1 cellular context compared by ENCODE assay signal in the genomic region with DNA sequence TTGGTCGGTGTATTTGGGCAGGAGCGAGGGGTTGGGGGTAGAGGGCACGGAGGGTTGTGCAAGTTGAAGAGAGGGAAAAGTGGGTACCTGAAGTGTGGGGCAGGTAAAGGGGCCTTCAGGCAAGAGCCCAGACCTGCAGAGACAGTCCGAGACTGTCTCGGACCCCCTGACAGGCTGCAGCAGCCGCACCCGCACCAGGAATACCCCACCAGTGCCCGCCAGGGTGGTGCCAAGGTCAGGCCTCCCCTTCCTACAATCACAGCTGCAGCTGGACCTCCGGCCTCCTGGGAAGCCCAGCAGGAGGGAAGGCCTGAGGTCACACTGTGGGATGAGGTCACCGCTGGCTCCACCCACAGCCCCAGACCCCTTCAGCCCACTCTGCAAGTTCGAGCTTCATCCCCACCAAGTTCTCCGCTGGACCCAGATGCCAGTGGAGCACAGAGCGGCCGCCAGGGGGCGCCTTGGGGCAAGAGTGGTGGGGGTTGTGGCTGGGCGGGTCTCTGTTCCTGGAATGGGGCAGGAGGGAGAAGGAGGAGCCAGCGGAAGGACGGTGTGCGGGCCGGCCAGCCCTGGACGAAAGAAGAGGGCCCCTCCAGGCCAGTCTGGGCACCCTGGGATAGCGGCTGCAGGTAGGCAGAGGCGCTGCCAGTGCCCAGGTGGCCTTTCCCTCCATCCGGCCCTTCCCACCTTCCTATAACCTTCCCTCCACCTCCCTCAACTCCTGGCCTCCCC.
TF ChIP-seq lines count a peak whose summit lies in the region.

A gene (plus strand): TSS at position 539 of the 732 bp plus-strand sequence. CDS start 452 bp downstream, outside the sequence.

TF ChIP-seq in GM12878, 131 proteins besides CTCF, POLR2A, EP300 and RAD21 (continued from another document and continues in another):
- TF ChIP-seq, protein P1, sequence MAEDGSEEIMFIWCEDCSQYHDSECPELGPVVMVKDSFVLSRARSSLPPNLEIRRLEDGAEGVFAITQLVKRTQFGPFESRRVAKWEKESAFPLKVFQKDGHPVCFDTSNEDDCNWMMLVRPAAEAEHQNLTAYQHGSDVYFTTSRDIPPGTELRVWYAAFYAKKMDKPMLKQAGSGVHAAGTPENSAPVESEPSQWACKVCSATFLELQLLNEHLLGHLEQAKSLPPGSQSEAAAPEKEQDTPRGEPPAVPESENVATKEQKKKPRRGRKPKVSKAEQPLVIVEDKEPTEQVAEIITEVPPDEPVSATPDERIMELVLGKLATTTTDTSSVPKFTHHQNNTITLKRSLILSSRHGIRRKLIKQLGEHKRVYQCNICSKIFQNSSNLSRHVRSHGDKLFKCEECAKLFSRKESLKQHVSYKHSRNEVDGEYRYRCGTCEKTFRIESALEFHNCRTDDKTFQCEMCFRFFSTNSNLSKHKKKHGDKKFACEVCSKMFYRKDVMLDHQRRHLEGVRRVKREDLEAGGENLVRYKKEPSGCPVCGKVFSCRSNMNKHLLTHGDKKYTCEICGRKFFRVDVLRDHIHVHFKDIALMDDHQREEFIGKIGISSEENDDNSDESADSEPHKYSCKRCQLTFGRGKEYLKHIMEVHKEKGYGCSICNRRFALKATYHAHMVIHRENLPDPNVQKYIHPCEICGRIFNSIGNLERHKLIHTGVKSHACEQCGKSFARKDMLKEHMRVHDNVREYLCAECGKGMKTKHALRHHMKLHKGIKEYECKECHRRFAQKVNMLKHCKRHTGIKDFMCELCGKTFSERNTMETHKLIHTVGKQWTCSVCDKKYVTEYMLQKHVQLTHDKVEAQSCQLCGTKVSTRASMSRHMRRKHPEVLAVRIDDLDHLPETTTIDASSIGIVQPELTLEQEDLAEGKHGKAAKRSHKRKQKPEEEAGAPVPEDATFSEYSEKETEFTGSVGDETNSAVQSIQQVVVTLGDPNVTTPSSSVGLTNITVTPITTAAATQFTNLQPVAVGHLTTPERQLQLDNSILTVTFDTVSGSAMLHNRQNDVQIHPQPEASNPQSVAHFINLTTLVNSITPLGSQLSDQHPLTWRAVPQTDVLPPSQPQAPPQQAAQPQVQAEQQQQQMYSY (CRISPR knock-in tag; IDR thresholded peaks at IDR 0.05): no peak
- TF ChIP-seq ETV6 (conservative IDR thresholded peaks at IDR 0.05 in 1 of 2, IDR thresholded peaks at IDR 0.05 in 1 of 2; ENCODE audit: borderline replicate concordance in 1 of 2, low read depth in 1 of 2): no peak
- TF ChIP-seq, protein P2, sequence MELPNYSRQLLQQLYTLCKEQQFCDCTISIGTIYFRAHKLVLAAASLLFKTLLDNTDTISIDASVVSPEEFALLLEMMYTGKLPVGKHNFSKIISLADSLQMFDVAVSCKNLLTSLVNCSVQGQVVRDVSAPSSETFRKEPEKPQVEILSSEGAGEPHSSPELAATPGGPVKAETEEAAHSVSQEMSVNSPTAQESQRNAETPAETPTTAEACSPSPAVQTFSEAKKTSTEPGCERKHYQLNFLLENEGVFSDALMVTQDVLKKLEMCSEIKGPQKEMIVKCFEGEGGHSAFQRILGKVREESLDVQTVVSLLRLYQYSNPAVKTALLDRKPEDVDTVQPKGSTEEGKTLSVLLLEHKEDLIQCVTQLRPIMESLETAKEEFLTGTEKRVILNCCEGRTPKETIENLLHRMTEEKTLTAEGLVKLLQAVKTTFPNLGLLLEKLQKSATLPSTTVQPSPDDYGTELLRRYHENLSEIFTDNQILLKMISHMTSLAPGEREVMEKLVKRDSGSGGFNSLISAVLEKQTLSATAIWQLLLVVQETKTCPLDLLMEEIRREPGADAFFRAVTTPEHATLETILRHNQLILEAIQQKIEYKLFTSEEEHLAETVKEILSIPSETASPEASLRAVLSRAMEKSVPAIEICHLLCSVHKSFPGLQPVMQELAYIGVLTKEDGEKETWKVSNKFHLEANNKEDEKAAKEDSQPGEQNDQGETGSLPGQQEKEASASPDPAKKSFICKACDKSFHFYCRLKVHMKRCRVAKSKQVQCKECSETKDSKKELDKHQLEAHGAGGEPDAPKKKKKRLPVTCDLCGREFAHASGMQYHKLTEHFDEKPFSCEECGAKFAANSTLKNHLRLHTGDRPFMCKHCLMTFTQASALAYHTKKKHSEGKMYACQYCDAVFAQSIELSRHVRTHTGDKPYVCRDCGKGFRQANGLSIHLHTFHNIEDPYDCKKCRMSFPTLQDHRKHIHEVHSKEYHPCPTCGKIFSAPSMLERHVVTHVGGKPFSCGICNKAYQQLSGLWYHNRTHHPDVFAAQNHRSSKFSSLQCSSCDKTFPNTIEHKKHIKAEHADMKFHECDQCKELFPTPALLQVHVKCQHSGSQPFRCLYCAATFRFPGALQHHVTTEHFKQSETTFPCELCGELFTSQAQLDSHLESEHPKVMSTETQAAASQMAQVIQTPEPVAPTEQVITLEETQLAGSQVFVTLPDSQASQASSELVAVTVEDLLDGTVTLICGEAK (IDR thresholded peaks at IDR 0.05; ENCODE audit: borderline replicate concordance): no peak
- no peak for TF ChIP-seq JUND (IDR thresholded peaks at IDR 0.05; ENCODE audit: low read depth, low read length)
- TF ChIP-seq MEF2B (IDR thresholded peaks at IDR 0.05; ENCODE audit: partially characterized antibody, poor library complexity, severe bottlenecking): no peak
- TF ChIP-seq YY1 (IDR thresholded peaks at IDR 0.05; ENCODE audit: low read depth, low read length): peak; percentile 76; the same call in 1 of the 2 replicates
- TF ChIP-seq, protein P3, sequence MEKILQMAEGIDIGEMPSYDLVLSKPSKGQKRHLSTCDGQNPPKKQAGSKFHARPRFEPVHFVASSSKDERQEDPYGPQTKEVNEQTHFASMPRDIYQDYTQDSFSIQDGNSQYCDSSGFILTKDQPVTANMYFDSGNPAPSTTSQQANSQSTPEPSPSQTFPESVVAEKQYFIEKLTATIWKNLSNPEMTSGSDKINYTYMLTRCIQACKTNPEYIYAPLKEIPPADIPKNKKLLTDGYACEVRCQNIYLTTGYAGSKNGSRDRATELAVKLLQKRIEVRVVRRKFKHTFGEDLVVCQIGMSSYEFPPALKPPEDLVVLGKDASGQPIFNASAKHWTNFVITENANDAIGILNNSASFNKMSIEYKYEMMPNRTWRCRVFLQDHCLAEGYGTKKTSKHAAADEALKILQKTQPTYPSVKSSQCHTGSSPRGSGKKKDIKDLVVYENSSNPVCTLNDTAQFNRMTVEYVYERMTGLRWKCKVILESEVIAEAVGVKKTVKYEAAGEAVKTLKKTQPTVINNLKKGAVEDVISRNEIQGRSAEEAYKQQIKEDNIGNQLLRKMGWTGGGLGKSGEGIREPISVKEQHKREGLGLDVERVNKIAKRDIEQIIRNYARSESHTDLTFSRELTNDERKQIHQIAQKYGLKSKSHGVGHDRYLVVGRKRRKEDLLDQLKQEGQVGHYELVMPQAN (conservative IDR thresholded peaks at IDR 0.05): 0 out of 2 replicates have a peak, but pooled peaks have one; percentile 25
- TF ChIP-seq TCF7 (IDR thresholded peaks at IDR 0.05; ENCODE audit: borderline replicate concordance): no peak
- TF ChIP-seq KAT2A (conservative IDR thresholded peaks at IDR 0.05; ENCODE audit: control insufficient read depth, low read depth, low read length): no peak
- no peak for TF ChIP-seq YBX1 (IDR thresholded peaks at IDR 0.05)
- TF ChIP-seq SIN3A (IDR thresholded peaks at IDR 0.05; ENCODE audit: low read depth, low read length): no peak
- no peak for TF ChIP-seq ASH2L (IDR thresholded peaks at IDR 0.05; ENCODE audit: borderline replicate concordance, low read depth)
- no peak for TF ChIP-seq MTA2 (IDR thresholded peaks at IDR 0.05; ENCODE audit: low read depth)
- TF ChIP-seq, protein P4, sequence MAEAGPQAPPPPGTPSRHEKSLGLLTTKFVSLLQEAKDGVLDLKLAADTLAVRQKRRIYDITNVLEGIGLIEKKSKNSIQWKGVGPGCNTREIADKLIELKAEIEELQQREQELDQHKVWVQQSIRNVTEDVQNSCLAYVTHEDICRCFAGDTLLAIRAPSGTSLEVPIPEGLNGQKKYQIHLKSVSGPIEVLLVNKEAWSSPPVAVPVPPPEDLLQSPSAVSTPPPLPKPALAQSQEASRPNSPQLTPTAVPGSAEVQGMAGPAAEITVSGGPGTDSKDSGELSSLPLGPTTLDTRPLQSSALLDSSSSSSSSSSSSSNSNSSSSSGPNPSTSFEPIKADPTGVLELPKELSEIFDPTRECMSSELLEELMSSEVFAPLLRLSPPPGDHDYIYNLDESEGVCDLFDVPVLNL (IDR thresholded peaks at IDR 0.05; ENCODE audit: low read depth, low read length): no peak
- TF ChIP-seq FOXK2 (IDR thresholded peaks at IDR 0.05): no peak
- TF ChIP-seq BMI1 (IDR thresholded peaks at IDR 0.05; ENCODE audit: borderline replicate concordance): no peak
- 0 out of 2 replicates have a peak, but pooled peaks have one; percentile 42 for TF ChIP-seq EED (IDR thresholded peaks at IDR 0.05; ENCODE audit: low read depth)
- TF ChIP-seq SUZ12 (IDR thresholded peaks at IDR 0.05; ENCODE audit: unreplicated experiment): no peak
- no peak for TF ChIP-seq TAF1 (IDR thresholded peaks at IDR 0.05; ENCODE audit: borderline replicate concordance, low read depth, low read length)
- TF ChIP-seq BHLHE40 (IDR thresholded peaks at IDR 0.05; ENCODE audit: borderline replicate concordance in 1 of 2, low read depth in 2 of 2, low read length in 1 of 2): no peak; a peak in 1 of 4 replicates
- no peak for TF ChIP-seq ZNF622 (IDR thresholded peaks at IDR 0.05)
- TF ChIP-seq CHD2 (IDR thresholded peaks at IDR 0.05; ENCODE audit: borderline replicate concordance, low read depth, low read length): no peak
- TF ChIP-seq EGR1 (IDR thresholded peaks at IDR 0.05; ENCODE audit: borderline replicate concordance in 1 of 2, low read depth in 2 of 2, low read length in 2 of 2): no peak
- TF ChIP-seq STAT3 (IDR thresholded peaks at IDR 0.05; ENCODE audit: low read depth, low read length): no peak
- TF ChIP-seq HDAC6 (IDR thresholded peaks at IDR 0.05; ENCODE audit: unreplicated experiment): no peak
- TF ChIP-seq, protein P5, sequence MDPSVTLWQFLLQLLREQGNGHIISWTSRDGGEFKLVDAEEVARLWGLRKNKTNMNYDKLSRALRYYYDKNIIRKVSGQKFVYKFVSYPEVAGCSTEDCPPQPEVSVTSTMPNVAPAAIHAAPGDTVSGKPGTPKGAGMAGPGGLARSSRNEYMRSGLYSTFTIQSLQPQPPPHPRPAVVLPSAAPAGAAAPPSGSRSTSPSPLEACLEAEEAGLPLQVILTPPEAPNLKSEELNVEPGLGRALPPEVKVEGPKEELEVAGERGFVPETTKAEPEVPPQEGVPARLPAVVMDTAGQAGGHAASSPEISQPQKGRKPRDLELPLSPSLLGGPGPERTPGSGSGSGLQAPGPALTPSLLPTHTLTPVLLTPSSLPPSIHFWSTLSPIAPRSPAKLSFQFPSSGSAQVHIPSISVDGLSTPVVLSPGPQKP (IDR thresholded peaks at IDR 0.05; ENCODE audit: low read depth, low read length): no peak
- no peak for TF ChIP-seq SRF (IDR thresholded peaks at IDR 0.05; ENCODE audit: low read depth in 2 of 2, low read length in 2 of 2)
- no peak for TF ChIP-seq TBL1XR1 (IDR thresholded peaks at IDR 0.05; ENCODE audit: low read depth, low read length)
- TF ChIP-seq RBBP5 (conservative IDR thresholded peaks at IDR 0.05): no peak
- TF ChIP-seq HDGF (IDR thresholded peaks at IDR 0.05): 0 out of 2 replicates have a peak, but pooled peaks have one; percentile 43
- TF ChIP-seq ZBED1 (IDR thresholded peaks at IDR 0.05; ENCODE audit: borderline replicate concordance): no peak
- TF ChIP-seq NFIC (IDR thresholded peaks at IDR 0.05; ENCODE audit: low read depth, low read length): no peak
- no peak for TF ChIP-seq SREBF1 (IDR thresholded peaks at IDR 0.05; ENCODE audit: low read length)
- TF ChIP-seq, protein P6, sequence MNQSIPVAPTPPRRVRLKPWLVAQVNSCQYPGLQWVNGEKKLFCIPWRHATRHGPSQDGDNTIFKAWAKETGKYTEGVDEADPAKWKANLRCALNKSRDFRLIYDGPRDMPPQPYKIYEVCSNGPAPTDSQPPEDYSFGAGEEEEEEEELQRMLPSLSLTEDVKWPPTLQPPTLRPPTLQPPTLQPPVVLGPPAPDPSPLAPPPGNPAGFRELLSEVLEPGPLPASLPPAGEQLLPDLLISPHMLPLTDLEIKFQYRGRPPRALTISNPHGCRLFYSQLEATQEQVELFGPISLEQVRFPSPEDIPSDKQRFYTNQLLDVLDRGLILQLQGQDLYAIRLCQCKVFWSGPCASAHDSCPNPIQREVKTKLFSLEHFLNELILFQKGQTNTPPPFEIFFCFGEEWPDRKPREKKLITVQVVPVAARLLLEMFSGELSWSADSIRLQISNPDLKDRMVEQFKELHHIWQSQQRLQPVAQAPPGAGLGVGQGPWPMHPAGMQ (IDR thresholded peaks at IDR 0.05; ENCODE audit: borderline replicate concordance): no peak
- TF ChIP-seq, protein P7, sequence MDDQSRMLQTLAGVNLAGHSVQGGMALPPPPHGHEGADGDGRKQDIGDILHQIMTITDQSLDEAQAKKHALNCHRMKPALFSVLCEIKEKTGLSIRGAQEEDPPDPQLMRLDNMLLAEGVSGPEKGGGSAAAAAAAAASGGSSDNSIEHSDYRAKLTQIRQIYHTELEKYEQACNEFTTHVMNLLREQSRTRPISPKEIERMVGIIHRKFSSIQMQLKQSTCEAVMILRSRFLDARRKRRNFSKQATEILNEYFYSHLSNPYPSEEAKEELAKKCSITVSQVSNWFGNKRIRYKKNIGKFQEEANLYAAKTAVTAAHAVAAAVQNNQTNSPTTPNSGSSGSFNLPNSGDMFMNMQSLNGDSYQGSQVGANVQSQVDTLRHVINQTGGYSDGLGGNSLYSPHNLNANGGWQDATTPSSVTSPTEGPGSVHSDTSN (IDR thresholded peaks at IDR 0.05; ENCODE audit: insufficient replicate concordance, low read depth, low read length): no peak
- TF ChIP-seq ZNF384 (IDR thresholded peaks at IDR 0.05; ENCODE audit: borderline replicate concordance, low read depth, low read length): no peak
- TF ChIP-seq SP1 (IDR thresholded peaks at IDR 0.05; ENCODE audit: low read depth, low read length): no peak
- TF ChIP-seq RFX5 (IDR thresholded peaks at IDR 0.05; ENCODE audit: low read depth, low read length): no peak
- TF ChIP-seq, protein P8, sequence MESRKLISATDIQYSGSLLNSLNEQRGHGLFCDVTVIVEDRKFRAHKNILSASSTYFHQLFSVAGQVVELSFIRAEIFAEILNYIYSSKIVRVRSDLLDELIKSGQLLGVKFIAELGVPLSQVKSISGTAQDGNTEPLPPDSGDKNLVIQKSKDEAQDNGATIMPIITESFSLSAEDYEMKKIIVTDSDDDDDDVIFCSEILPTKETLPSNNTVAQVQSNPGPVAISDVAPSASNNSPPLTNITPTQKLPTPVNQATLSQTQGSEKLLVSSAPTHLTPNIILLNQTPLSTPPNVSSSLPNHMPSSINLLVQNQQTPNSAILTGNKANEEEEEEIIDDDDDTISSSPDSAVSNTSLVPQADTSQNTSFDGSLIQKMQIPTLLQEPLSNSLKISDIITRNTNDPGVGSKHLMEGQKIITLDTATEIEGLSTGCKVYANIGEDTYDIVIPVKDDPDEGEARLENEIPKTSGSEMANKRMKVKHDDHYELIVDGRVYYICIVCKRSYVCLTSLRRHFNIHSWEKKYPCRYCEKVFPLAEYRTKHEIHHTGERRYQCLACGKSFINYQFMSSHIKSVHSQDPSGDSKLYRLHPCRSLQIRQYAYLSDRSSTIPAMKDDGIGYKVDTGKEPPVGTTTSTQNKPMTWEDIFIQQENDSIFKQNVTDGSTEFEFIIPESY (IDR thresholded peaks at IDR 0.05): 0 out of 2 replicates have a peak, but pooled peaks have one; percentile 6
- no peak for TF ChIP-seq FOS (IDR thresholded peaks at IDR 0.05; ENCODE audit: borderline replicate concordance, extremely low read depth, insufficient read length)
- TF ChIP-seq SMARCA5 (IDR thresholded peaks at IDR 0.05): no peak
